Comparison of ENCODE assay signal across 13 cellular contexts in the genomic region with DNA sequence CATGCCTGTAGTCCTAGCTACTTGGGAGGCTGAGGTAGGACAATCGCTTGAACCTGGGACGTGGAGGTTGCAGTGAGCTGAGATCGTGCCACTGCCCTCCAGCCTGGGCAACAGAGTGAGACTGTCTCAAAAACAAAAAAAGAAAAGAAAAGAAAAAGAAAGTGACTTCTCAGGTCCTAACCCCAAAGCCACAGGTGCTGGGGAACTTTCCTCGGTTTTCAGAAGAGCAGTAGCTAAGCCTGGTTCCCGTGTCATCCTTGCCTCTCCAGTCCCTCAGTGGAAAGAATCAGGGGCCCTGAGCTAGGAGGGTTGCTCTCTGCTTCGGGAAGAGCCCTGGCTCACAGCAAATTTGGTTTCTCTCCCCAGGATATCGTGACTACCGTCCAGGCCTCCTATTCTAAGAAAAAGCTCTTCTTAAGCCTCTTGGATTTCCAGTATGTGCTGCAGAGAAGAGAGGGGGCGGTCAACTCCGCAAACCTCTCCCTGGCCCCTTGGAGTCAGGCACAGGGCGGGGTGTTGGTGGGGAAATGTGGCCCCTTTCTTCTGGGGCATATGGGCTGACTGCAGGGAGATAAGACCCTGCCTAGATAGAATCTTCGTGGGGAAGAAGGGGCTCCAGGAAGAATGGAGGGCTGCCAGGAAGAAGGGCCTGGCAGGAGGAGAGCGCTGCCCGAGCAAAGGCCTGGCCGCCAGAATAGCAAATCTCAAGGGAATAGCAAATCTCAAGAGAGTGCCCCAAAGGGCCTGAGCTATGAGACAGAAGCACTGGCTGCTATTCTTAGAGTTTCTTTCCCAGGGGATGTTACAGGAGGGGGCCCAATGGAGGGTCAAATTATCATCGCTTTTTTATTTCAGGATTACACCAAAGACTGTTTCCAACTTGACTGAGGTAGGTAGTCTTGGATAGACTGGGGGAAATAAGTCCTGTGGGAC. TPM values are rescaled to one million over a fixed set of nuclear protein-coding genes. Genes with fewer than 3 reads are reported as not detected.
DNase-seq lines count a peak whose midpoint lies in the region; ATAC-seq, FAIRE-seq and TF ChIP-seq lines count a peak whose summit lies in the region.
"Had no signal": no experiment of that assay in that cellular context is flagged by ENCODE, and none has a peak within 500 bp of the region (broad histone marks: within the 10 kb centered on the region; RNA-seq: fewer than 3 reads in every experiment).

No MANE protein-coding gene starts in this region.

- peaks cover 31% of the 10 kb centered on the region for H3K36me3 Mint-ChIP-seq in CD8-positive, alpha-beta T cell

- CTCF ChIA-PET in CD8-positive, alpha-beta T cell (lab: Charles Lee): interaction anchor here (0.6 to 10.3 kb wide), 4 partner anchors 15 to 102 kb away, joined by 3 to 117 read pairs (median 4); no protein-coding TSS in a partner anchor

- no peak overlapping the region for H3K4me3 ChIP-seq in CD8-positive, alpha-beta T cell (ENCODE audit: low read depth, low read length)
- H3K4me3 ChIP-seq in Karpas-422 (ENCODE audit: low read length): peak overlapping the region; percentile 40
- no peak overlapping the region for H3K4me3 ChIP-seq in SJCRH30
- H3K4me3 ChIP-seq: skin epidermis had no signal

- H3K4me2 ChIP-seq in Karpas-422 (ENCODE audit: low read depth, low read length, poor library complexity, severe bottlenecking): peak overlapping the region; percentile 69

- TF ChIP-seq POLR2A in erythroblast (IDR thresholded peaks at IDR 0.05; ENCODE audit: low read length): no peak

- H3K79me2 ChIP-seq in Karpas-422 (ENCODE audit: low read length): no peaks in the 10 kb centered on the region

- peaks cover 85% of the 10 kb centered on the region for H3K4me1 ChIP-seq in CD8-positive, alpha-beta T cell (ENCODE audit: insufficient read depth, low read length)
- H3K4me1 ChIP-seq in Karpas-422 (ENCODE audit: low read length): peaks cover 77% of the 10 kb centered on the region
- 0 out of 2 replicates have a peak, but pooled peaks cover 3% of the 10 kb centered on the region for H3K4me1 ChIP-seq in SJCRH30

- no peak for TF ChIP-seq CTCF in CD8-positive, alpha-beta T cell (IDR thresholded peaks at IDR 0.05)

- no peak for FAIRE-seq in RCC 7860 (lab: Jason Lieb, UNC)
- FAIRE-seq: colon had no signal

- intact Hi-C loops in CD8-positive, alpha-beta T cell (cut with DNase I, micrococcal nuclease): no loop called here

- peak overlapping the region; percentile 29 for H3K4me3 Mint-ChIP-seq in CD8-positive, alpha-beta T cell

- H3K27ac ChIP-seq in CD8-positive, alpha-beta T cell (ENCODE audit: low read depth, low read length): no peak overlapping the region
- H3K27ac ChIP-seq in Karpas-422 (ENCODE audit: low read length): peak overlapping the region; percentile 66
- no peak overlapping the region for H3K27ac ChIP-seq in SJCRH30

- H3K4me1 Mint-ChIP-seq in CD8-positive, alpha-beta T cell (ENCODE audit: low read depth): peaks cover 84% of the 10 kb centered on the region

- DNase-seq in CD8-positive, alpha-beta T cell: no peak
- DNase-seq in Karpas-422: peak; percentile 92
- DNase-seq in erythroblast (lab: John Stamatoyannopoulos, UW): peak; percentile 16 to 50
- no peak for DNase-seq in RCC 7860 (ENCODE audit: low spot score)
- no peak for DNase-seq in DMS79 treated with DMSO at 0.1 percent for 48 hours (lab: John Stamatoyannopoulos, UW)
- DNase-seq in NCI-H69 (lab: John Stamatoyannopoulos, UW): no peak
- DNase-seq in SJCRH30: no peak
- DNase-seq: activated gamma-delta T cell treated with Interleukin-2 at 50 U/mL for 16 hours, Caco-2, NCI-H2227 treated with DMSO at 0.1 percent for 48 hours had no signal

- no peaks in the 10 kb centered on the region for H3K9me3 ChIP-seq in CD8-positive, alpha-beta T cell (ENCODE audit: low read length)
- H3K9me3 ChIP-seq in Karpas-422 (ENCODE audit: low read length): no peaks in the 10 kb centered on the region
- no peaks in the 10 kb centered on the region for H3K9me3 ChIP-seq in SJCRH30 (replicated peaks)
- H3K9me3 ChIP-seq: Caco-2 had no signal

- no peaks in the 10 kb centered on the region for H3K27me3 Mint-ChIP-seq in CD8-positive, alpha-beta T cell (ENCODE audit: low read depth)

- H3K9me3 Mint-ChIP-seq in CD8-positive, alpha-beta T cell: no peaks in the 10 kb centered on the region

- no peaks in the 10 kb centered on the region for H3K9me2 ChIP-seq in Karpas-422 (replicated peaks; ENCODE audit: insufficient read depth, low read length)

- peak overlapping the region; percentile 88 for H3K27ac Mint-ChIP-seq in CD8-positive, alpha-beta T cell

- peak overlapping the region; percentile 57 for H3K9ac ChIP-seq in Karpas-422 (ENCODE audit: low read length)

- H4K20me1 ChIP-seq in Karpas-422 (ENCODE audit: insufficient read depth, low read depth, low read length): no peaks in the 10 kb centered on the region

- POLR2A ChIA-PET in CD8-positive, alpha-beta T cell (lab: Charles Lee): interaction anchor here (0.6 to 3.8 kb wide), 6 partner anchors 9 to 69 kb away, joined by 3 to 14 read pairs (median 4); partner anchors contain the start of gene NLRC5

- no peaks in the 10 kb centered on the region for H3K36me3 ChIP-seq in CD8-positive, alpha-beta T cell (ENCODE audit: insufficient read depth, low read length)
- H3K36me3 ChIP-seq in Karpas-422 (ENCODE audit: insufficient read depth, low read length) (no peaks in the 10 kb centered on the region), SJCRH30 (no peaks in the 10 kb centered on the region)

- H2AFZ ChIP-seq in Karpas-422 (ENCODE audit: low read length): no peak overlapping the region

- peak; percentile 16 for ATAC-seq in CD8-positive, alpha-beta T cell
- ATAC-seq in GM21360 (IDR thresholded peaks at IDR 0.05; ENCODE audit: unreplicated experiment): peak; percentile 39

- no peaks in the 10 kb centered on the region for H3K27me3 ChIP-seq in CD8-positive, alpha-beta T cell (ENCODE audit: insufficient read depth, low read length)
- no peaks in the 10 kb centered on the region for H3K27me3 ChIP-seq in Karpas-422 (ENCODE audit: low read length)
- peaks cover 37% of the 10 kb centered on the region for H3K27me3 ChIP-seq in SJCRH30

RNA-seq across cellular contexts. Expression of gene NLRC5, which starts 8.3 kb away (rescaled TPM):
- 100 to 1,000 TPM; 670 to 690 TPM for total RNA-seq in CD8-positive, alpha-beta T cell
- 103 and 116 TPM in 2 replicates for total RNA-seq in Karpas-422 (2014; rRNA removed; shearing (Covaris generic); ENCODE audit: low replicate concordance)
- total RNA-seq in SJCRH30 (2014; rRNA removed; shearing (Covaris generic)): 1.5 and 2.9 TPM in 2 replicates

RNA-seq across cellular contexts. Expression of gene CETP, which starts 19.3 kb away (rescaled TPM):
- under 1 TPM in 1 of 2 experiments, not detected in 1; 0.19 TPM for total RNA-seq in CD8-positive, alpha-beta T cell
- 0.32 and 0.48 TPM in 2 replicates for total RNA-seq in Karpas-422 (2014; rRNA removed; shearing (Covaris generic); ENCODE audit: low replicate concordance)
- total RNA-seq in SJCRH30 (2014; rRNA removed; shearing (Covaris generic)): 0.14 TPM in 1 of 2 replicates, not detected in the other
- total RNA-seq: Caco-2 had no signal

RNA-seq across cellular contexts. Expression of gene HERPUD1, which starts 49.1 kb away (rescaled TPM):
- 100 to 1,000 TPM; 191 to 201 TPM for total RNA-seq in CD8-positive, alpha-beta T cell
- 98.1 and 112 TPM in 2 replicates for total RNA-seq in Karpas-422 (2014; rRNA removed; shearing (Covaris generic); ENCODE audit: low replicate concordance)
- total RNA-seq in SJCRH30 (2014; rRNA removed; shearing (Covaris generic)): 69.5 and 103 TPM in 2 replicates

Comparison
In these comparisons a context has a peak if more than half of its experiments do, and no peak if none do; other contexts are left out.
1. DNase-seq: peak in Karpas-422 (single experiment) and erythroblast (2 of 2); none in CD8-positive, alpha-beta T cell (0 of 7), RCC 7860 (single experiment), DMS79 treated with DMSO at 0.1 percent for 48 hours (single experiment), NCI-H69 (single experiment) and SJCRH30 (0 of 2).
2. RNA of gene NLRC5, which starts 8.3 kb away (total RNA-seq): 670 to 690 TPM in CD8-positive, alpha-beta T cell and 103 to 116 TPM in Karpas-422; 1.5 to 2.9 TPM in SJCRH30; every median in the first group is over 10 times any median in the second.